26 cellular contexts compared by ENCODE assay signal in the genomic region with DNA sequence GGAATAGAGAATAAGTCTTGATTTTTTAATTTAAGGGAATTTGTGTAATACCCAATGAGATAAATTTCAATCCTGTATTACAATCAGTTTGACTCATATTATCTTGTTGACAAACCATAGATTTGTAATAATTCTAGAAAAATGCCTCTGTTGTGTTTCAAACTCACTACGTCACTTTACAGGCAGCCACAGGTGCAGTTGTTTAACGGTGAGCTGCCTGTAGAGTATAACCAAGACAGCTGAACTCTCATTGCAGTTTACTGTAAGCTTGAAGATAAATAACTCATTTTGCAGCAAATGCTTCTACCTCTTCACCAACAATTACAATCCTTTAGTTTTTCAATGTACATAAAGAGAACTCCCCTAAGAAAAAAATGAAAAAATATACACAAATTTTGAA.
"Had no signal": no experiment of that assay in that cellular context is flagged by ENCODE, and none has a peak within 500 bp of the region (broad histone marks: within the 10 kb centered on the region; RNA-seq: fewer than 3 reads in every experiment).

No MANE protein-coding gene starts in this region.

- FAIRE-seq: endometrium, islet of Langerhans, keratinocyte had no signal

- H3K27ac ChIP-seq: colonic mucosa, epithelial cell of prostate, esophagus squamous epithelium, gastrocnemius medialis, heart right ventricle, left lung, lower lobe of right lung had no signal

- H3K36me3 ChIP-seq: colonic mucosa, esophagus squamous epithelium, gastrocnemius medialis, heart right ventricle, left lung, lower lobe of right lung had no signal

- DNase-seq: colonic mucosa; cortex of kidney; effector CD8-positive, alpha-beta T cell; effector memory CD8-positive, alpha-beta T cell; endodermal cell; erythroblast; esophagus squamous epithelium; foreskin fibroblast; foreskin melanocyte; gastrocnemius medialis; glutamatergic neuron; head of caudate nucleus; heart right ventricle; hippocampal formation; left cardiac atrium; left lung; left ventricle myocardium superior; lower lobe of right lung; mesendoderm; midbrain; naive B cell had no signal

- H3K4me3 ChIP-seq: colonic mucosa, esophagus squamous epithelium, gastrocnemius medialis, heart right ventricle, left lung, lower lobe of right lung had no signal

- H3K4me1 ChIP-seq: colonic mucosa, left lung, lower lobe of right lung had no signal

- H3K9me3 ChIP-seq: colonic mucosa, esophagus squamous epithelium, gastrocnemius medialis, heart right ventricle, left lung, lower lobe of right lung had no signal

- ATAC-seq: effector memory CD8-positive, alpha-beta T cell; esophagus mucosa; left cardiac atrium; left lung; lower lobe of right lung had no signal

- H3K27me3 ChIP-seq: colonic mucosa, esophagus squamous epithelium, gastrocnemius medialis, heart right ventricle, left lung had no signal
